25 cellular contexts compared by ENCODE assay signal in genomic region chr3:152797751-152798432, GRCh38.
"Had no signal": no experiment of that assay in that cellular context is flagged by ENCODE, and none has a peak within 500 bp of the region (broad histone marks: within the 10 kb centered on the region; RNA-seq: fewer than 3 reads in every experiment).

No MANE protein-coding gene starts in this region.

- H3K27ac ChIP-seq: esophagus muscularis mucosa, gastrocnemius medialis, left ventricle myocardium inferior, right lobe of liver, skin epidermis, suprapubic skin, transverse colon, vagina had no signal

- H3K36me3 ChIP-seq: esophagus muscularis mucosa, gastrocnemius medialis, left ventricle myocardium inferior, right lobe of liver, suprapubic skin, transverse colon, vagina had no signal

- DNase-seq: activated CD8-positive, alpha-beta memory T cell treated with anti-CD3 and anti-CD28 coated beads, Interleukin-2, amount 50 U/mL, for 4 hours; activated naive CD4-positive, alpha-beta T cell treated with Interleukin-2 at 50 U/mL for 16 hours; activated naive CD8-positive, alpha-beta T cell treated with anti-CD3 and anti-CD28 coated beads for 36 hours; activated T-cell treated with anti-CD3 and anti-CD28 coated beads, Interleukin-2, amount 50 U/mL, for 4 hours; central memory CD4-positive, alpha-beta T cell; dermis blood vessel endothelial cell; effector CD8-positive, alpha-beta T cell; gastrocnemius medialis; head of caudate nucleus; hypothalamus; left ventricle myocardium inferior; mammary epithelial cell; naive B cell; posterior cingulate gyrus; right lobe of liver; stimulated activated CD4-positive, alpha-beta T cell treated with anti-CD3 and anti-CD28 coated beads, Interleukin-2, amount 100 ng/mL, for 24 hours; stimulated activated naive CD8-positive, alpha-beta T cell treated with anti-CD3 and anti-CD28 coated beads, Interleukin-15, amount 100 ng/mL, for 72 hours; T-helper 17 cell; transverse colon had no signal

- H3K4me1 ChIP-seq: esophagus muscularis mucosa, gastrocnemius medialis, left ventricle myocardium inferior, right lobe of liver, suprapubic skin, transverse colon, vagina had no signal

- H3K9me3 ChIP-seq: esophagus muscularis mucosa, gastrocnemius medialis, left ventricle myocardium inferior, right lobe of liver, suprapubic skin, transverse colon, vagina had no signal

- H3K4me3 ChIP-seq: esophagus muscularis mucosa, gastrocnemius medialis, left ventricle myocardium inferior, right lobe of liver, skin epidermis, suprapubic skin, transverse colon, vagina had no signal

- H3K27me3 ChIP-seq: esophagus muscularis mucosa, gastrocnemius medialis, right lobe of liver, suprapubic skin, transverse colon, vagina had no signal

- ATAC-seq: activated T-cell treated with anti-CD3 and anti-CD28 coated beads, Interleukin-2, amount 50 U/mL, for 4 hours; gastrocnemius medialis; right lobe of liver; stimulated activated effector memory CD8-positive, alpha-beta T cell treated with anti-CD3 and anti-CD28 coated beads, Interleukin-12 subunit alpha, Interleukin-12 subunit beta, amount 100 ng/mL, for 72 hours; stimulated activated naive CD8-positive, alpha-beta T cell treated with anti-CD3 and anti-CD28 coated beads, Interleukin-15, amount 100 ng/mL, for 72 hours; T-helper 17 cell; WTC11 had no signal
